Comparison of ENCODE assay signal across 9 cellular contexts in genomic region chr2:43594875-43595274, GRCh38. TPM values are rescaled to one million over a fixed set of nuclear protein-coding genes. Genes with fewer than 3 reads are reported as not detected.
DNase-seq lines count a peak whose midpoint lies in the region; ATAC-seq, FAIRE-seq and TF ChIP-seq lines count a peak whose summit lies in the region.
"Had no signal": no experiment of that assay in that cellular context is flagged by ENCODE, and none has a peak within 500 bp of the region (broad histone marks: within the 10 kb centered on the region; RNA-seq: fewer than 3 reads in every experiment).

No MANE protein-coding gene starts in this region.

- no peak overlapping the region for H3K27ac ChIP-seq in small intestine (ENCODE audit: low read depth in 1 of 2, low read length in 1 of 2)

- H3K4me1 Mint-ChIP-seq in T-helper 17 cell: peaks cover 21% of the 10 kb centered on the region

- H3K27ac Mint-ChIP-seq in T-helper 17 cell: peak overlapping the region; percentile 97

- H3K36me3 ChIP-seq in H7 (replicated peaks; ENCODE audit: control insufficient read depth, insufficient read depth, low read length): peaks cover 1% of the 10 kb centered on the region; the same call in 1 of the 2 replicates
- H3K36me3 ChIP-seq in skeletal muscle satellite cell (ENCODE audit: insufficient read depth, low read length): peaks cover 9% of the 10 kb centered on the region
- no peaks in the 10 kb centered on the region for H3K36me3 ChIP-seq in small intestine (ENCODE audit: control insufficient read depth in 2 of 2, insufficient read depth in 2 of 2, low read length in 2 of 2)

- peaks cover 21% of the 10 kb centered on the region for H3K27me3 Mint-ChIP-seq in T-helper 17 cell

- DNase-seq in H7: no peak
- DNase-seq in T-helper 17 cell: no peak
- no peak for DNase-seq in foreskin fibroblast
- DNase-seq in small intestine: no peak
- no peak for DNase-seq in medulla oblongata (ENCODE audit: extremely low spot score)
- DNase-seq in Kasumi-1 (lab: John Stamatoyannopoulos, UW): no peak

- H3K9me3 ChIP-seq in T-helper 17 cell (ENCODE audit: control insufficient read depth, low read length, poor library complexity, severe bottlenecking) (no peaks in the 10 kb centered on the region), skeletal muscle satellite cell (replicated peaks; ENCODE audit: low read length) (no peaks in the 10 kb centered on the region), small intestine (ENCODE audit: control insufficient read depth, low read depth) (no peaks in the 10 kb centered on the region)

- WGBS in small intestine, 3 donors: 83 to 89% (median 88%) methylated on average over 3 of the region's 3 CpGs

- no peak for ATAC-seq in T-helper 17 cell
- no peak for ATAC-seq in esophagus mucosa

- H3K4me2 ChIP-seq in skeletal muscle satellite cell (ENCODE audit: low read length): peak overlapping the region; percentile 92

- peaks cover 3% of the 10 kb centered on the region for H3K36me3 Mint-ChIP-seq in T-helper 17 cell (ENCODE audit: low read depth)

- H3K4me1 ChIP-seq in skeletal muscle satellite cell (ENCODE audit: control insufficient read depth, insufficient read depth, low read length) (peaks cover 34% of the 10 kb centered on the region), small intestine (ENCODE audit: control insufficient read depth in 2 of 2, insufficient read depth in 1 of 2, low read depth in 1 of 2, low read length in 1 of 2) (no peaks in the 10 kb centered on the region)

- H3K27me3 ChIP-seq in H7 (ENCODE audit: control insufficient read depth, insufficient read depth, low read length) (no peaks in the 10 kb centered on the region), skeletal muscle satellite cell (ENCODE audit: control insufficient read depth, insufficient read depth, low read length) (no peaks in the 10 kb centered on the region), small intestine (ENCODE audit: control insufficient read depth in 2 of 2, insufficient read depth in 2 of 2, low read length in 2 of 2) (no peaks in the 10 kb centered on the region)

- peak overlapping the region; percentile 93 for H3K4me3 Mint-ChIP-seq in T-helper 17 cell

- no peak for TF ChIP-seq CTCF in foreskin fibroblast (IDR thresholded peaks at IDR 0.05; ENCODE audit: low read depth, low read length)

- H3K9ac ChIP-seq in skeletal muscle satellite cell (ENCODE audit: low read depth, low read length): peak overlapping the region; percentile 88

- FAIRE-seq in small intestine (lab: Jason Lieb, UNC): no peak
- FAIRE-seq: endometrium had no signal

- H3K4me3 ChIP-seq in H7 (ENCODE audit: insufficient read depth, low read depth, low read length) (peak overlapping the region; percentile 74), foreskin fibroblast (ENCODE audit: low read depth in 1 of 2, low read length in 2 of 2) (peak overlapping the region; percentile 69 to 82), skeletal muscle satellite cell (ENCODE audit: low read length) (peak overlapping the region; percentile 83), small intestine (ENCODE audit: low read depth in 1 of 2, low read length in 2 of 2) (peak overlapping the region in 1 of 2 donors; percentile 51)

RNA-seq across cellular contexts. Expression of gene THADA, which starts 1.0 kb away (rescaled TPM):
- total RNA-seq in H7 (2014; rRNA removed; shearing (Covaris generic)): 16.3 and 23.7 TPM in 2 replicates
- 10 to 100 TPM; 40.1 to 41.0 TPM for total RNA-seq in T-helper 17 cell
- 26.0 and 29.9 TPM in 2 replicates for total RNA-seq in skeletal muscle satellite cell (2012; rRNA removed)
- polyA plus RNA-seq in small intestine: 10 to 100 TPM in 2 of 3 donors, 1 to 10 TPM in 1; 6.3 to 13.5 (median 12.6) TPM
- total RNA-seq in esophagus mucosa: 20.8 TPM

RNA-seq across cellular contexts. Expression of gene PLEKHH2, which starts 42.2 kb away (rescaled TPM):
- total RNA-seq in H7 (2014; rRNA removed; shearing (Covaris generic)): 1.4 and 2.1 TPM in 2 replicates
- total RNA-seq in T-helper 17 cell (under 1 TPM in 1 of 2 donors, not detected in 1; 0.75 TPM), esophagus mucosa (1.6 TPM)
- total RNA-seq in skeletal muscle satellite cell (2012; rRNA removed): 3.0 and 4.2 TPM in 2 replicates
- polyA plus RNA-seq in small intestine: 1 to 10 TPM; 1.1 to 1.6 (median 1.4) TPM
